Comparison of ENCODE assay signal across 1 cellular context in the genomic region with DNA sequence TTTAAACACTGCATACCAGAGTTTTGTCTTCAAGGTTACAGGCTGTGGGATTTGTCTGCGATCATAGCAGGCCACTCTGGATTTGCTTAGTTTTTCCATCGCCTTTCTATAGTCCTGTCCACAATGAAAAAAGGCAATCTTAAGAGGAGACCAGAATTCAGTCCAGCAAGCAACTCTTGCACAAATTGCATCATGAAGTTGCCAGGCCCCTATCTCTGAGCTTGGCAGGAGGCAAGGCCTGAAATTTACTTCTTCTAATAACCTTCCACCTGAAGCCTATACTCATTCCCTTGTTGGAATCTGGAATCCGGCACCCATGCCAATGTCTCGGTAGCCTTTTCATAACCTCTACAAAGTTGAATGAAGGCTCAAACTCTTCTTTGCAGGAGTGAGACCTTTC.
TF ChIP-seq lines count a peak whose summit lies in the region.

No MANE protein-coding gene starts in this region.

TF ChIP-seq in HEK293, 187 proteins besides CTCF, POLR2A, EP300 and RAD21:
- TF ChIP-seq, protein P1, sequence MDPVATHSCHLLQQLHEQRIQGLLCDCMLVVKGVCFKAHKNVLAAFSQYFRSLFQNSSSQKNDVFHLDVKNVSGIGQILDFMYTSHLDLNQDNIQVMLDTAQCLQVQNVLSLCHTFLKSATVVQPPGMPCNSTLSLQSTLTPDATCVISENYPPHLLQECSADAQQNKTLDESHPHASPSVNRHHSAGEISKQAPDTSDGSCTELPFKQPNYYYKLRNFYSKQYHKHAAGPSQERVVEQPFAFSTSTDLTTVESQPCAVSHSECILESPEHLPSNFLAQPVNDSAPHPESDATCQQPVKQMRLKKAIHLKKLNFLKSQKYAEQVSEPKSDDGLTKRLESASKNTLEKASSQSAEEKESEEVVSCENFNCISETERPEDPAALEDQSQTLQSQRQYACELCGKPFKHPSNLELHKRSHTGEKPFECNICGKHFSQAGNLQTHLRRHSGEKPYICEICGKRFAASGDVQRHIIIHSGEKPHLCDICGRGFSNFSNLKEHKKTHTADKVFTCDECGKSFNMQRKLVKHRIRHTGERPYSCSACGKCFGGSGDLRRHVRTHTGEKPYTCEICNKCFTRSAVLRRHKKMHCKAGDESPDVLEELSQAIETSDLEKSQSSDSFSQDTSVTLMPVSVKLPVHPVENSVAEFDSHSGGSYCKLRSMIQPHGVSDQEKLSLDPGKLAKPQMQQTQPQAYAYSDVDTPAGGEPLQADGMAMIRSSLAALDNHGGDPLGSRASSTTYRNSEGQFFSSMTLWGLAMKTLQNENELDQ (tag by site-specific recombination; IDR thresholded peaks at IDR 0.05; ENCODE audit: low read depth), result no peak
- TF ChIP-seq, protein P2, sequence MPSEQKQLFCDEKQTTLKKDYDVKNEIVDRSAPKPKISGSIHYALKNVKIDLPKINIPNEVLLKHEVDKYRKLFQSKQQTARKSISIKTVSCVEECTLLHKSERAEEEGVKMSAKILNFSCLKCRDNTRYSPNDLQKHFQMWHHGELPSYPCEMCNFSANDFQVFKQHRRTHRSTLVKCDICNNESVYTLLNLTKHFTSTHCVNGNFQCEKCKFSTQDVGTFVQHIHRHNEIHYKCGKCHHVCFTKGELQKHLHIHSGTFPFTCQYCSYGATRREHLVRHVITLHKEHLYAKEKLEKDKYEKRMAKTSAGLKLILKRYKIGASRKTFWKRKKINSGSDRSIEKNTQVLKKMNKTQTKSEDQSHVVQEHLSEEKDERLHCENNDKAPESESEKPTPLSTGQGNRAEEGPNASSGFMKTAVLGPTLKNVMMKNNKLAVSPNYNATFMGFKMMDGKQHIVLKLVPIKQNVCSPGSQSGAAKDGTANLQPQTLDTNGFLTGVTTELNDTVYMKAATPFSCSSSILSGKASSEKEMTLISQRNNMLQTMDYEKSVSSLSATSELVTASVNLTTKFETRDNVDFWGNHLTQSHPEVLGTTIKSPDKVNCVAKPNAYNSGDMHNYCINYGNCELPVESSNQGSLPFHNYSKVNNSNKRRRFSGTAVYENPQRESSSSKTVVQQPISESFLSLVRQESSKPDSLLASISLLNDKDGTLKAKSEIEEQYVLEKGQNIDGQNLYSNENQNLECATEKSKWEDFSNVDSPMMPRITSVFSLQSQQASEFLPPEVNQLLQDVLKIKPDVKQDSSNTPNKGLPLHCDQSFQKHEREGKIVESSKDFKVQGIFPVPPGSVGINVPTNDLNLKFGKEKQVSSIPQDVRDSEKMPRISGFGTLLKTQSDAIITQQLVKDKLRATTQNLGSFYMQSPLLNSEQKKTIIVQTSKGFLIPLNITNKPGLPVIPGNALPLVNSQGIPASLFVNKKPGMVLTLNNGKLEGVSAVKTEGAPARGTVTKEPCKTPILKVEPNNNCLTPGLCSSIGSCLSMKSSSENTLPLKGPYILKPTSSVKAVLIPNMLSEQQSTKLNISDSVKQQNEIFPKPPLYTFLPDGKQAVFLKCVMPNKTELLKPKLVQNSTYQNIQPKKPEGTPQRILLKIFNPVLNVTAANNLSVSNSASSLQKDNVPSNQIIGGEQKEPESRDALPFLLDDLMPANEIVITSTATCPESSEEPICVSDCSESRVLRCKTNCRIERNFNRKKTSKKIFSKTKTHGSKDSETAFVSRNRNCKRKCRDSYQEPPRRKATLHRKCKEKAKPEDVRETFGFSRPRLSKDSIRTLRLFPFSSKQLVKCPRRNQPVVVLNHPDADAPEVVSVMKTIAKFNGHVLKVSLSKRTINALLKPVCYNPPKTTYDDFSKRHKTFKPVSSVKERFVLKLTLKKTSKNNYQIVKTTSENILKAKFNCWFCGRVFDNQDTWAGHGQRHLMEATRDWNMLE (tag by site-specific recombination; conservative IDR thresholded peaks at IDR 0.05; ENCODE audit: low read depth), result 0 out of 2 replicates have a peak, but pooled peaks have one; percentile 25
